Comparison of ENCODE assay signal across 12 cellular contexts in genomic region chr17:83055911-83056582, GRCh38. TPM values are rescaled to one million over a fixed set of nuclear protein-coding genes. Genes with fewer than 3 reads are reported as not detected.
A peak's percentile ranks its signal among the peaks of the same experiment; 100 is the strongest.
DNase-seq lines count a peak whose midpoint lies in the region; ATAC-seq and TF ChIP-seq lines count a peak whose summit lies in the region.
"Had no signal": no experiment of that assay in that cellular context is flagged by ENCODE, and none has a peak within 500 bp of the region (broad histone marks: within the 10 kb centered on the region; RNA-seq: fewer than 3 reads in every experiment).

No MANE protein-coding gene starts in this region.

- H3K4me3 ChIP-seq in fibroblast of pulmonary artery (replicated peaks; ENCODE audit: low read depth, low read length) (no peak overlapping the region), skeletal muscle tissue (ENCODE audit: low read length in 3 of 3) (peak overlapping the region; percentile 29 to 48 (median 45))
- H3K4me3 ChIP-seq in CD8-positive, alpha-beta T cell (ENCODE audit: low read depth, low read length) = no peak overlapping the region

- CTCF ChIA-PET in RWPE1 (lab: Yijun Ruan, JAX) = no interaction called here
- CTCF ChIA-PET in CD8-positive, alpha-beta T cell (lab: Charles Lee) = no interaction called here

- no peaks in the 10 kb centered on the region for H3K9me3 ChIP-seq in skeletal muscle tissue (ENCODE audit: control insufficient read depth in 3 of 3, low read length in 3 of 3)
- H3K9me3 ChIP-seq in CD8-positive, alpha-beta T cell (ENCODE audit: low read length) = no peaks in the 10 kb centered on the region

- H3K27ac ChIP-seq in RWPE1 = peak overlapping the region; percentile 16; the same call in 1 of the 2 replicates
- peak overlapping the region; percentile 67 for H3K27ac ChIP-seq in skeletal muscle tissue (ENCODE audit: low read depth, low read length)
- no peak overlapping the region for H3K27ac ChIP-seq in CD8-positive, alpha-beta T cell (ENCODE audit: low read depth, low read length)
- H3K27ac ChIP-seq: 22Rv1 had no signal

- H3K9ac ChIP-seq in skeletal muscle tissue (ENCODE audit: low read depth in 1 of 3, low read length in 3 of 3) = peak overlapping the region in 2 of 3 donors; percentile 65 to 68

- peaks cover 18% of the 10 kb centered on the region for H3K4me1 Mint-ChIP-seq in CD8-positive, alpha-beta T cell (ENCODE audit: low read depth)

- no peaks in the 10 kb centered on the region for H3K36me3 ChIP-seq in skeletal muscle tissue (ENCODE audit: control insufficient read depth in 3 of 3, insufficient read depth in 3 of 3, low read length in 3 of 3)
- no peaks in the 10 kb centered on the region for H3K36me3 ChIP-seq in CD8-positive, alpha-beta T cell (ENCODE audit: insufficient read depth, low read length)

- peaks cover 20 to 50% (median 46%) of the 10 kb centered on the region in 3 donors for H3K4me1 ChIP-seq in skeletal muscle tissue (ENCODE audit: control insufficient read depth in 3 of 3, insufficient read depth in 3 of 3, low read length in 3 of 3)
- peaks cover 23% of the 10 kb centered on the region for H3K4me1 ChIP-seq in CD8-positive, alpha-beta T cell (ENCODE audit: insufficient read depth, low read length)

- ATAC-seq in CD8-positive, alpha-beta T cell = no peak
- ATAC-seq: effector memory CD8-positive, alpha-beta T cell had no signal

- DNase-seq in DMS 273 (lab: John Stamatoyannopoulos, UW; ENCODE audit: unreplicated experiment) (peak; percentile 27), DMS 273 treated with DMSO at 0.1 percent for 48 hours (lab: John Stamatoyannopoulos, UW) (no peak), RWPE1 (ENCODE audit: low spot score) (peak; percentile 44), fibroblast of pulmonary artery (ENCODE audit: low read depth) (peak; percentile 56), OCI-M2 (lab: John Stamatoyannopoulos, UW; ENCODE audit: unreplicated experiment) (no peak), DMS79 (lab: John Stamatoyannopoulos, UW) (no peak)
- DNase-seq in CD8-positive, alpha-beta T cell = no peak
- DNase-seq: activated CD4-positive, alpha-beta T cell treated with anti-CD3 and anti-CD28 coated beads for 4 hours; effector memory CD8-positive, alpha-beta T cell; NCI-H526 had no signal

- no peaks in the 10 kb centered on the region for H3K36me3 Mint-ChIP-seq in CD8-positive, alpha-beta T cell

- intact Hi-C loops in CD8-positive, alpha-beta T cell (cut with DNase I, micrococcal nuclease) = loop anchor here in 1 of 2 experiments (10.0 kb wide), 1 partner anchor 301 kb away; the partner anchor contains the start of gene TBCD

- POLR2A ChIA-PET in RWPE1 (lab: Yijun Ruan, JAX; ENCODE audit: low non-redundant PET) = no interaction called here
- POLR2A ChIA-PET in CD8-positive, alpha-beta T cell (lab: Charles Lee) = no interaction called here

- no peaks in the 10 kb centered on the region for H3K27me3 Mint-ChIP-seq in CD8-positive, alpha-beta T cell (ENCODE audit: low read depth)
- H3K27me3 Mint-ChIP-seq: effector memory CD8-positive, alpha-beta T cell had no signal

- H3K4me3 Mint-ChIP-seq in CD8-positive, alpha-beta T cell = no peak overlapping the region
- H3K4me3 Mint-ChIP-seq: effector memory CD8-positive, alpha-beta T cell had no signal

- H3K27me3 ChIP-seq in skeletal muscle tissue (ENCODE audit: control insufficient read depth in 3 of 3, insufficient read depth in 3 of 3, low read length in 3 of 3) = no peaks in the 10 kb centered on the region
- H3K27me3 ChIP-seq in CD8-positive, alpha-beta T cell (ENCODE audit: insufficient read depth, low read length) = no peaks in the 10 kb centered on the region

- H3K9me3 Mint-ChIP-seq in CD8-positive, alpha-beta T cell = no peaks in the 10 kb centered on the region
- H3K9me3 Mint-ChIP-seq: effector memory CD8-positive, alpha-beta T cell had no signal

- no peak overlapping the region for H3K27ac Mint-ChIP-seq in CD8-positive, alpha-beta T cell
- H3K27ac Mint-ChIP-seq: effector memory CD8-positive, alpha-beta T cell had no signal

- TF ChIP-seq CTCF in RWPE1 (conservative IDR thresholded peaks at IDR 0.05; ENCODE audit: low read depth) (no peak), fibroblast of pulmonary artery (IDR thresholded peaks at IDR 0.05; ENCODE audit: low read length, missing control alignments) (no peak)
- TF ChIP-seq CTCF in CD8-positive, alpha-beta T cell (IDR thresholded peaks at IDR 0.05) = no peak

RNA-seq across cellular contexts. Expression of gene METRNL, which starts 23.4 kb away (rescaled TPM):
- total RNA-seq in skeletal muscle tissue = 31.3 TPM
- 100 to 1,000 TPM; 153 to 158 TPM for total RNA-seq in CD8-positive, alpha-beta T cell

Comparison
In these comparisons a context has a peak if more than half of its experiments do, and no peak if none do; other contexts are left out.
1. DNase-seq: peak in DMS 273 (single experiment), RWPE1 (single experiment) and fibroblast of pulmonary artery (single experiment); none in DMS 273 treated with DMSO at 0.1 percent for 48 hours (single experiment), CD8-positive, alpha-beta T cell (0 of 7), OCI-M2 (single experiment) and DMS79 (single experiment).
2. H3K4me3 ChIP-seq: peak in skeletal muscle tissue (3 of 3); none in fibroblast of pulmonary artery (single experiment) and CD8-positive, alpha-beta T cell (single experiment).